ENCODE assay signal across 1 cellular context in the genomic region with DNA sequence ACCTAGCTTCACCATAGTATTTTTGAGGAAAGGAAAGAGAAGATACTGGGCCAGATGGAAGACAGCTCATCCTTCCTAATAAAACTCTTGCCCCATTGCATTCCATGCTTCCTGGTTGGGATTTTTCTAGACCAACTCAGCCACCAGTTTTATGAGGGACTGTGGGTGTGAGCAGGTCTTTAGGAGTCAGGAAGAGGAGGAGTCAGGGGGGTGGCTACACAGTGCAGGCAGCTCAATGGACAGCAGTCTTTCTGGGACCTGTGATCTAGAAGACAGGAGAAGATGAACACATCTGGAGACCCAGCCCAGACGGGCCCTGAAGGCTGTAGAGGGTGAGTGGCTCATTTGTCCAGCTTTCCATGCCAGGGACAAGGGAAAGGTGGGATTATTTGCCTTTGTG.
TF ChIP-seq lines count a peak whose summit lies in the region.

A gene with protein sequence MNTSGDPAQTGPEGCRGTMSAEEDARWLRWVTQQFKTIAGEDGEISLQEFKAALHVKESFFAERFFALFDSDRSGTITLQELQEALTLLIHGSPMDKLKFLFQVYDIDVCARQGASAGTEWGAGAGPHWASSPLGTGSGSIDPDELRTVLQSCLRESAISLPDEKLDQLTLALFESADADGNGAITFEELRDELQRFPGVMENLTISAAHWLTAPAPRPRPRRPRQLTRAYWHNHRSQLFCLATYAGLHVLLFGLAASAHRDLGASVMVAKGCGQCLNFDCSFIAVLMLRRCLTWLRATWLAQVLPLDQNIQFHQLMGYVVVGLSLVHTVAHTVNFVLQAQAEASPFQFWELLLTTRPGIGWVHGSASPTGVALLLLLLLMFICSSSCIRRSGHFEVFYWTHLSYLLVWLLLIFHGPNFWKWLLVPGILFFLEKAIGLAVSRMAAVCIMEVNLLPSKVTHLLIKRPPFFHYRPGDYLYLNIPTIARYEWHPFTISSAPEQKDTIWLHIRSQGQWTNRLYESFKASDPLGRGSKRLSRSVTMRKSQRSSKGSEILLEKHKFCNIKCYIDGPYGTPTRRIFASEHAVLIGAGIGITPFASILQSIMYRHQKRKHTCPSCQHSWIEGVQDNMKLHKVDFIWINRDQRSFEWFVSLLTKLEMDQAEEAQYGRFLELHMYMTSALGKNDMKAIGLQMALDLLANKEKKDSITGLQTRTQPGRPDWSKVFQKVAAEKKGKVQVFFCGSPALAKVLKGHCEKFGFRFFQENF (plus strand): TSS at position 242 of the 400 bp plus-strand sequence. CDS start 41 bp downstream, at position 283.

TF ChIP-seq in HCT116, 20 proteins besides CTCF, POLR2A, EP300 and RAD21 (continued from another document):
- TF ChIP-seq TCF7L2 (IDR thresholded peaks at IDR 0.05; ENCODE audit: borderline replicate concordance, extremely low read depth, insufficient read depth, insufficient read length), result no peak
TF ChIP-seq in HCT116: peak in this region for 0.
